In genomic region chr3:52213005-52213404, GRCh38 we compare ENCODE assay signal across 23 cellular contexts. TPM values are rescaled to one million over a fixed set of nuclear protein-coding genes. Genes with fewer than 3 reads are reported as not detected.
DNase-seq lines count a peak whose midpoint lies in the region; ATAC-seq, FAIRE-seq and TF ChIP-seq lines count a peak whose summit lies in the region.
"Had no signal": no experiment of that assay in that cellular context is flagged by ENCODE, and none has a peak within 500 bp of the region (broad histone marks: within the 10 kb centered on the region; RNA-seq: fewer than 3 reads in every experiment).

No MANE protein-coding gene starts in this region.

- H3K9me3 Mint-ChIP-seq in activated T-cell treated with anti-CD3 and anti-CD28 coated beads, Interleukin-2, amount 50 U/mL, for 24 hours, result no peaks in the 10 kb centered on the region
- no peaks in the 10 kb centered on the region for H3K9me3 Mint-ChIP-seq in activated naive CD4-positive, alpha-beta T cell treated with anti-CD3 and anti-CD28 coated beads for 36 hours
- H3K9me3 Mint-ChIP-seq: CD4-positive, alpha-beta T cell had no signal

- H3K79me2 ChIP-seq in K562 (ENCODE audit: control insufficient read depth, insufficient read depth, low read length) (no peaks in the 10 kb centered on the region), osteoblast (ENCODE audit: insufficient read depth, low read length) (no peaks in the 10 kb centered on the region)

- H4K20me1 ChIP-seq in IMR-90 (ENCODE audit: insufficient read depth, low read length) (peaks cover 10% of the 10 kb centered on the region), K562 (replicated peaks; ENCODE audit: control insufficient read depth, insufficient read depth, low read length) (no peaks in the 10 kb centered on the region), osteoblast (ENCODE audit: insufficient read depth, low read length) (peaks cover 3% of the 10 kb centered on the region)

- TF ChIP-seq CTCF in IMR-90 (conservative IDR thresholded peaks at IDR 0.05; ENCODE audit: low read depth, low read length) (no peak), K562 (IDR thresholded peaks at IDR 0.05 in 2 of 3, conservative IDR thresholded peaks at IDR 0.05 in 1 of 3; ENCODE audit: insufficient read depth in 2 of 3, low read depth in 1 of 3, low read length in 3 of 3) (no peak), osteoblast (IDR thresholded peaks at IDR 0.05; ENCODE audit: extremely low read depth, low read depth, low read length) (no peak), gastrocnemius medialis (IDR thresholded peaks at IDR 0.05 in 4 of 5, conservative IDR thresholded peaks at IDR 0.05 in 1 of 5) (no peak)

- H3K23ac ChIP-seq in IMR-90 (ENCODE audit: low read depth, low read length), result no peak overlapping the region

- in situ Hi-C loops in IMR-90 (cut with MboI; ENCODE audit: low sequenced_read_pairs), result no loop called here
- in situ Hi-C loops in K562 (cut with MboI), result no loop called here
- in situ Hi-C loops in gastrocnemius medialis (cut with MboI; ENCODE audit: low sequenced_read_pairs in 4 of 4), result no loop called here

- no peak overlapping the region for H3K27ac ChIP-seq in IMR-90 (ENCODE audit: insufficient read depth, low read length)
- H3K27ac ChIP-seq in K562 (ENCODE audit: extremely low read depth, low read depth, low read length), result no peak overlapping the region
- H3K27ac ChIP-seq in osteoblast (ENCODE audit: low read depth, low read length), result no peak overlapping the region
- no peak overlapping the region for H3K27ac ChIP-seq in gastrocnemius medialis
- H3K27ac ChIP-seq: 22Rv1, A549, C4-2B, GM23248 had no signal

- no peak overlapping the region for H3K9ac ChIP-seq in IMR-90 (ENCODE audit: low read depth, low read length)
- H3K9ac ChIP-seq in K562 (ENCODE audit: insufficient read depth in 1 of 2, low read depth in 2 of 2, low read length in 2 of 2), result no peak overlapping the region
- H3K9ac ChIP-seq: GM23248 had no signal

- H3K79me1 ChIP-seq in IMR-90 (ENCODE audit: low read depth in 1 of 2, low read length in 2 of 2), result peaks cover 2 to 18% of the 10 kb centered on the region in 2 experiments; a peak in 1 of 4 replicates

- no peak overlapping the region for H2BK15ac ChIP-seq in IMR-90 (ENCODE audit: low read depth, low read length)

- no peak overlapping the region for H3K4ac ChIP-seq in IMR-90 (ENCODE audit: low read depth, low read length)

- intact Hi-C loops in IMR-90 (cut with micrococcal nuclease), result no loop called here
- intact Hi-C loops in K562 (cut with micrococcal nuclease), result no loop called here
- intact Hi-C loops in activated naive CD4-positive, alpha-beta T cell treated with anti-CD3 and anti-CD28 coated beads for 36 hours (cut with micrococcal nuclease), result no loop called here
- intact Hi-C loops in gastrocnemius medialis (cut with DNase I; ENCODE audit: low total_unique reads), result no loop called here

- no peak for DNase-seq in activated T-cell treated with anti-CD3 and anti-CD28 coated beads, Interleukin-2, amount 50 U/mL, for 24 hours
- DNase-seq in activated T-cell treated with anti-CD3 and anti-CD28 coated beads, Interleukin-2, amount 50 U/mL, for 1 hour, result no peak
- DNase-seq in IMR-90, result no peak
- no peak for DNase-seq in K562 (ENCODE audit: extremely low read depth in 1 of 4, low spot score in 3 of 4)
- DNase-seq in osteoblast (ENCODE audit: insufficient read length, low spot score, missing footprints), result peak; percentile 27
- DNase-seq in activated naive CD4-positive, alpha-beta T cell treated with anti-CD3 and anti-CD28 coated beads for 36 hours, result no peak
- DNase-seq in gastrocnemius medialis, result no peak
- no peak for DNase-seq in NCI-H226
- DNase-seq: AML-193; CD4-positive, alpha-beta T cell; DMS153; DMS79; GDM1; GM23248 had no signal

- no peak for FAIRE-seq in K562 (lab: Jason Lieb, UNC)
- FAIRE-seq: A549, GM12892, GM18507 had no signal

- CTCF ChIA-PET in IMR-90 (lab: Yijun Ruan, JAX) (no interaction called here), K562 (lab: Yijun Ruan, JAX; ENCODE audit: low intra/inter-chr PET ratio) (no interaction called here)
- CTCF ChIA-PET in activated naive CD4-positive, alpha-beta T cell treated with anti-CD3 and anti-CD28 coated beads for 36 hours (lab: Charles Lee), result interaction anchor here (1.1 to 1.4 kb wide), 2 partner anchors 9 to 126 kb away, joined by 4 to 6 read pairs; no protein-coding TSS in a partner anchor

- H3K4me1 ChIP-seq in IMR-90 (ENCODE audit: control insufficient read depth, insufficient read depth, low read length) (peaks cover 10% of the 10 kb centered on the region), K562 (replicated peaks in 1 of 2; ENCODE audit: control insufficient read depth in 2 of 2, insufficient read depth in 2 of 2, low read length in 2 of 2) (peaks cover 6 to 12% of the 10 kb centered on the region in 2 experiments; a peak in 3 of 5 replicates), osteoblast (ENCODE audit: insufficient read depth, low read length) (peaks cover 9% of the 10 kb centered on the region), gastrocnemius medialis (peaks cover 14 to 22% of the 10 kb centered on the region in 2 donors)
- H3K4me1 ChIP-seq: HAP-1 had no signal

- H2AFZ ChIP-seq in IMR-90 (replicated peaks; ENCODE audit: low read length, poor library complexity), result no peak overlapping the region
- no peak overlapping the region for H2AFZ ChIP-seq in K562 (ENCODE audit: low read depth, low read length)
- H2AFZ ChIP-seq in osteoblast (ENCODE audit: low read length), result no peak overlapping the region
- H2AFZ ChIP-seq: GM23248 had no signal

- peak overlapping the region; percentile 63 for H3K27ac Mint-ChIP-seq in activated T-cell treated with anti-CD3 and anti-CD28 coated beads, Interleukin-2, amount 50 U/mL, for 24 hours
- no peak overlapping the region for H3K27ac Mint-ChIP-seq in activated naive CD4-positive, alpha-beta T cell treated with anti-CD3 and anti-CD28 coated beads for 36 hours

- H3K9me1 ChIP-seq in IMR-90 (ENCODE audit: insufficient read depth, low read length), result peaks cover 12% of the 10 kb centered on the region
- no peaks in the 10 kb centered on the region for H3K9me1 ChIP-seq in K562 (ENCODE audit: control insufficient read depth, insufficient read depth, low read length)

- ATAC-seq in IMR-90 (ENCODE audit: low read depth) (no peak), K562 (no peak), gastrocnemius medialis (no peak)
- ATAC-seq: A549 had no signal

- H2BK20ac ChIP-seq in IMR-90 (ENCODE audit: low read depth, low read length), result no peak overlapping the region

- BruUV-seq in IMR-90 (replicated peaks; lab: Mats Ljungman, UMichigan) (no TSS peak), K562 (replicated peaks; lab: Mats Ljungman, UMichigan) (no TSS peak)

- TF ChIP-seq EP300 in K562 (IDR thresholded peaks at IDR 0.05; ENCODE audit: low read length), result no peak

- H2AK5ac ChIP-seq in IMR-90 (ENCODE audit: low read depth, low read length), result no peak overlapping the region

- H3K9me3 ChIP-seq in IMR-90 (ENCODE audit: control insufficient read depth, insufficient read depth, low read length), result no peaks in the 10 kb centered on the region
- no peaks in the 10 kb centered on the region for H3K9me3 ChIP-seq in K562 (replicated peaks; ENCODE audit: control insufficient read depth, insufficient read depth, low read depth, low read length)
- H3K9me3 ChIP-seq in osteoblast (ENCODE audit: low read depth, low read length), result no peaks in the 10 kb centered on the region
- no peaks in the 10 kb centered on the region for H3K9me3 ChIP-seq in gastrocnemius medialis
- H3K9me3 ChIP-seq: A549, HAP-1 had no signal

- no peak overlapping the region for H3K18ac ChIP-seq in IMR-90 (ENCODE audit: low read depth, low read length)

- H3K36me3 ChIP-seq in IMR-90 (ENCODE audit: control insufficient read depth, insufficient read depth, low read length) (peaks cover 61% of the 10 kb centered on the region), K562 (ENCODE audit: control insufficient read depth, insufficient read depth, low read length) (peaks cover 69% of the 10 kb centered on the region), osteoblast (ENCODE audit: insufficient read depth, low read length) (peaks cover 73% of the 10 kb centered on the region), gastrocnemius medialis (peaks cover 5 to 75% of the 10 kb centered on the region in 2 donors)

- H4K91ac ChIP-seq in IMR-90 (ENCODE audit: insufficient read depth, low read depth, low read length), result no peak overlapping the region

- peaks cover 26% of the 10 kb centered on the region for H3K4me1 Mint-ChIP-seq in activated T-cell treated with anti-CD3 and anti-CD28 coated beads, Interleukin-2, amount 50 U/mL, for 24 hours (ENCODE audit: low read depth)
- peaks cover 19% of the 10 kb centered on the region for H3K4me1 Mint-ChIP-seq in activated naive CD4-positive, alpha-beta T cell treated with anti-CD3 and anti-CD28 coated beads for 36 hours (ENCODE audit: low read depth)

- no peak overlapping the region for H3K4me2 ChIP-seq in IMR-90 (ENCODE audit: low read depth, low read length)
- H3K4me2 ChIP-seq in K562 (ENCODE audit: insufficient read depth, low read length), result no peak overlapping the region
- no peak overlapping the region for H3K4me2 ChIP-seq in osteoblast (ENCODE audit: insufficient read depth, low read length)
- H3K4me2 ChIP-seq: A549 had no signal

- H4K5ac ChIP-seq in IMR-90 (ENCODE audit: low read depth, low read length), result no peak overlapping the region

- no peaks in the 10 kb centered on the region for H3K27me3 ChIP-seq in IMR-90 (ENCODE audit: control insufficient read depth, insufficient read depth, low read length)
- H3K27me3 ChIP-seq in K562 (ENCODE audit: control insufficient read depth in 2 of 2, insufficient read depth in 2 of 2, low read length in 2 of 2), result no peaks in the 10 kb centered on the region
- no peaks in the 10 kb centered on the region for H3K27me3 ChIP-seq in osteoblast (ENCODE audit: insufficient read depth, low read length)
- H3K27me3 ChIP-seq in gastrocnemius medialis, result no peaks in the 10 kb centered on the region

- H3K36me3 Mint-ChIP-seq in activated T-cell treated with anti-CD3 and anti-CD28 coated beads, Interleukin-2, amount 50 U/mL, for 24 hours (ENCODE audit: low read depth), result peaks cover 86% of the 10 kb centered on the region
- peaks cover 38% of the 10 kb centered on the region for H3K36me3 Mint-ChIP-seq in activated naive CD4-positive, alpha-beta T cell treated with anti-CD3 and anti-CD28 coated beads for 36 hours (ENCODE audit: low read depth)

- H2BK5ac ChIP-seq in IMR-90 (ENCODE audit: low read depth, low read length, poor library complexity, severe bottlenecking), result no peak overlapping the region

- peak overlapping the region; percentile 73 for H2AK9ac ChIP-seq in IMR-90 (replicated peaks; ENCODE audit: low read depth, low read length, poor library complexity)

- dilution Hi-C loops in IMR-90 (cut with HindIII; ENCODE audit: low sequenced_read_pairs, unreplicated experiment), result no loop called here

- no peak overlapping the region for H3K56ac ChIP-seq in IMR-90 (ENCODE audit: extremely low read depth, insufficient read depth, low read length)

- H3K27me3 Mint-ChIP-seq in activated T-cell treated with anti-CD3 and anti-CD28 coated beads, Interleukin-2, amount 50 U/mL, for 24 hours, result no peaks in the 10 kb centered on the region
- H3K27me3 Mint-ChIP-seq in activated naive CD4-positive, alpha-beta T cell treated with anti-CD3 and anti-CD28 coated beads for 36 hours (ENCODE audit: low read depth), result no peaks in the 10 kb centered on the region
- H3K27me3 Mint-ChIP-seq: CD4-positive, alpha-beta T cell had no signal

- no peak for TF ChIP-seq RAD21 in IMR-90 (IDR thresholded peaks at IDR 0.05; ENCODE audit: low read length)
- TF ChIP-seq RAD21 in K562 (CRISPR knock-in tag; conservative IDR thresholded peaks at IDR 0.05 in 1 of 2, IDR thresholded peaks at IDR 0.05 in 1 of 2), result no peak

- H3K14ac ChIP-seq in IMR-90 (replicated peaks; ENCODE audit: low read depth, low read length), result no peak overlapping the region

- no peak overlapping the region for H3K4me3 ChIP-seq in IMR-90 (ENCODE audit: insufficient read depth, low read depth, low read length)
- no peak overlapping the region for H3K4me3 ChIP-seq in K562
- H3K4me3 ChIP-seq in osteoblast (ENCODE audit: insufficient read depth, low read length), result no peak overlapping the region
- H3K4me3 ChIP-seq in gastrocnemius medialis, result no peak overlapping the region
- H3K4me3 ChIP-seq: A549, GM23248, HAP-1 had no signal

- POLR2A ChIA-PET in IMR-90 (lab: Charles Lee; ENCODE audit: unreplicated experiment) (no interaction called here), K562 (lab: Yijun Ruan, JAX) (interaction anchor here (0.6 kb wide), 1 partner anchor 230 kb away, joined by 3 read pairs; no protein-coding TSS in a partner anchor)

- WGBS in IMR-90 (ENCODE audit: extremely low coverage in 2 of 2, insufficient read length in 1 of 2), 2 experiments, result no CpG with 5 or more reads among the region's 8 CpGs
- 75% methylated on average over 8 of the region's 8 CpGs for WGBS in K562 (ENCODE audit: insufficient coverage, low coverage, missing lambda C conversion rate)

- no peak overlapping the region for H2BK120ac ChIP-seq in IMR-90 (ENCODE audit: low read depth, low read length)

- TF ChIP-seq POLR2A in IMR-90 (IDR thresholded peaks at IDR 0.05; ENCODE audit: low read depth, low read length), result no peak
- TF ChIP-seq POLR2A in K562 (conservative IDR thresholded peaks at IDR 0.05), result no peak
- TF ChIP-seq POLR2A in gastrocnemius medialis (IDR thresholded peaks at IDR 0.05), result no peak

- no peak overlapping the region for H3K4me3 Mint-ChIP-seq in activated T-cell treated with anti-CD3 and anti-CD28 coated beads, Interleukin-2, amount 50 U/mL, for 24 hours
- no peak overlapping the region for H3K4me3 Mint-ChIP-seq in activated naive CD4-positive, alpha-beta T cell treated with anti-CD3 and anti-CD28 coated beads for 36 hours
- H3K4me3 Mint-ChIP-seq: CD4-positive, alpha-beta T cell had no signal

- no peak overlapping the region for H4K8ac ChIP-seq in IMR-90 (ENCODE audit: low read depth in 2 of 2, low read length in 2 of 2)

RNA-seq across cellular contexts. Expression of gene TLR9, which starts 12.4 kb away (rescaled TPM):
- not detected in 2 replicates for total RNA-seq in IMR-90 (2012; rRNA removed)
- 0.03 TPM in 1 of 2 replicates, not detected in the other for polyA plus RNA-seq in IMR-90 (2012; rRNA removed)
- 0.01 TPM in 1 of 2 replicates, not detected in the other for polyA plus RNA-seq in IMR-90 (2012; cell fraction: cytosol; rRNA removed)
- 0.15 TPM in 2 replicates for polyA plus RNA-seq in IMR-90 (2012; cell fraction: nucleus; rRNA removed; ENCODE audit: low replicate concordance)
- not detected in 2 replicates for total RNA-seq in K562 (2011; cell fraction: chromatin; rRNA removed; ENCODE audit: low replicate concordance)
- 0.13 TPM in 1 of 2 replicates, not detected in the other for total RNA-seq in K562 (2011; cell fraction: nucleolus; rRNA removed)
- total RNA-seq in K562 (2011; cell fraction: nucleoplasm; rRNA removed), result 0.15 TPM in 1 of 2 replicates, not detected in the other
- total RNA-seq in K562 (2014; rRNA removed), result not detected in 2 replicates
- total RNA-seq in K562 (2014; rRNA removed; fragmentation: Illumina TruSeq; extraction: Trizol), result not detected in 2 replicates
- not detected in 2 replicates for total RNA-seq in K562 (2015; rRNA removed; fragmentation: Illumina TruSeq; extraction: Trizol)
- not detected in 2 replicates for total RNA-seq in K562 (2021)
- not detected in 2 replicates for polyA plus RNA-seq in K562 (2011; rRNA removed)
- polyA plus RNA-seq in K562 (2011; cell fraction: cytosol; rRNA removed), result not detected in 2 replicates
- 0.10 TPM in 1 of 2 replicates, not detected in the other for polyA plus RNA-seq in K562 (2011; cell fraction: nucleus; rRNA removed)
- 0.01 and 0.21 TPM in 2 replicates for polyA plus RNA-seq in K562 (2012)
- not detected in 2 replicates for polyA plus RNA-seq in K562 (2014; fragmentation: Illumina TruSeq; extraction: Trizol)
- polyA plus RNA-seq in K562 (2014; fragmentation: Nextera tagmentation; extraction: Ambion mirVana), result not detected
- not detected in 2 replicates for polyA plus RNA-seq in K562 (2014; rRNA removed)
- polyA minus RNA-seq in K562 (2011; rRNA and poly(A)+ RNA removed), result not detected in 2 replicates
- polyA minus RNA-seq in K562 (2011; cell fraction: cytosol; rRNA and poly(A)+ RNA removed), result not detected in 2 replicates
- not detected in 2 replicates for polyA minus RNA-seq in K562 (2011; cell fraction: nucleus; rRNA and poly(A)+ RNA removed)
- not detected in 2 replicates for total RNA-seq in osteoblast
- under 1 TPM; 0.62 to 0.89 TPM for total RNA-seq in activated naive CD4-positive, alpha-beta T cell treated with anti-CD3 and anti-CD28 coated beads for 36 hours
- under 1 TPM in 3 of 4 donors, not detected in 1; 0.07 to 0.41 (median 0.13) TPM for total RNA-seq in gastrocnemius medialis
- total RNA-seq: Daoy, GM23248, H4, HT-29 had no signal
- polyA plus RNA-seq: GM23248 had no signal

RNA-seq across cellular contexts. Expression of gene ALAS1, which starts 15.0 kb away (rescaled TPM):
- total RNA-seq in IMR-90 (2012; rRNA removed) (29.7 and 32.8 TPM in 2 replicates), K562 (2014; rRNA removed) (21.8 and 27.3 TPM in 2 replicates), K562 (2014; rRNA removed; fragmentation: Illumina TruSeq; extraction: Trizol) (22.7 and 23.8 TPM in 2 replicates), K562 (2015; rRNA removed; fragmentation: Illumina TruSeq; extraction: Trizol) (34.5 and 36.8 TPM in 2 replicates), K562 (2021) (24.3 and 27.6 TPM in 2 replicates), osteoblast (35.4 and 39.1 TPM in 2 replicates), gastrocnemius medialis (10 to 100 TPM; 61.0 to 99.8 (median 68.4) TPM)
- polyA plus RNA-seq in IMR-90 (2012; rRNA removed) (47.2 and 47.8 TPM in 2 replicates), K562 (2011; rRNA removed) (30.4 and 34.4 TPM in 2 replicates), K562 (2014; fragmentation: Illumina TruSeq; extraction: Trizol) (39.2 and 41.6 TPM in 2 replicates), K562 (2014; fragmentation: Nextera tagmentation; extraction: Ambion mirVana) (10 to 100 TPM; 37.8 to 49.5 TPM), K562 (2014; rRNA removed) (21.4 and 24.4 TPM in 2 replicates)
- polyA plus RNA-seq in IMR-90 (2012; cell fraction: cytosol; rRNA removed), result 34.1 and 38.0 TPM in 2 replicates
- polyA plus RNA-seq in IMR-90 (2012; cell fraction: nucleus; rRNA removed; ENCODE audit: low replicate concordance), result 38.1 and 45.9 TPM in 2 replicates
- 14.5 and 27.2 TPM in 2 replicates for total RNA-seq in K562 (2011; cell fraction: chromatin; rRNA removed; ENCODE audit: low replicate concordance)
- 14.3 and 26.5 TPM in 2 replicates for total RNA-seq in K562 (2011; cell fraction: nucleolus; rRNA removed)
- 13.9 and 14.0 TPM in 2 replicates for total RNA-seq in K562 (2011; cell fraction: nucleoplasm; rRNA removed)
- 35.6 and 59.5 TPM in 2 replicates for polyA plus RNA-seq in K562 (2011; cell fraction: cytosol; rRNA removed)
- 26.6 and 46.7 TPM in 2 replicates for polyA plus RNA-seq in K562 (2011; cell fraction: nucleus; rRNA removed)
- 28.0 and 35.8 TPM in 2 replicates for polyA plus RNA-seq in K562 (2012)
- 21.4 and 27.1 TPM in 2 replicates for polyA minus RNA-seq in K562 (2011; rRNA and poly(A)+ RNA removed)
- 20.3 and 25.5 TPM in 2 replicates for polyA minus RNA-seq in K562 (2011; cell fraction: cytosol; rRNA and poly(A)+ RNA removed)
- 9.0 and 9.6 TPM in 2 replicates for polyA minus RNA-seq in K562 (2011; cell fraction: nucleus; rRNA and poly(A)+ RNA removed)
- 10 to 100 TPM; 35.7 to 37.8 TPM for total RNA-seq in activated naive CD4-positive, alpha-beta T cell treated with anti-CD3 and anti-CD28 coated beads for 36 hours

RNA-seq across cellular contexts. Expression of gene TWF2, which starts 26.0 kb away (rescaled TPM):
- total RNA-seq in IMR-90 (2012; rRNA removed), result 105 and 111 TPM in 2 replicates
- polyA plus RNA-seq in IMR-90 (2012; rRNA removed), result 145 and 158 TPM in 2 replicates
- polyA plus RNA-seq in IMR-90 (2012; cell fraction: cytosol; rRNA removed), result 165 and 194 TPM in 2 replicates
- 62.0 and 123 TPM in 2 replicates for polyA plus RNA-seq in IMR-90 (2012; cell fraction: nucleus; rRNA removed; ENCODE audit: low replicate concordance)
- 4.4 and 12.4 TPM in 2 replicates for total RNA-seq in K562 (2011; cell fraction: chromatin; rRNA removed; ENCODE audit: low replicate concordance)
- total RNA-seq in K562 (2011; cell fraction: nucleolus; rRNA removed), result 15.1 and 18.7 TPM in 2 replicates
- 6.9 and 10.0 TPM in 2 replicates for total RNA-seq in K562 (2011; cell fraction: nucleoplasm; rRNA removed)
- total RNA-seq in K562 (2014; rRNA removed), result 49.1 and 56.9 TPM in 2 replicates
- 9.6 and 11.4 TPM in 2 replicates for total RNA-seq in K562 (2014; rRNA removed; fragmentation: Illumina TruSeq; extraction: Trizol)
- 26.8 and 27.0 TPM in 2 replicates for total RNA-seq in K562 (2015; rRNA removed; fragmentation: Illumina TruSeq; extraction: Trizol)
- 49.1 and 53.6 TPM in 2 replicates for total RNA-seq in K562 (2021)
- polyA plus RNA-seq in K562 (2011; rRNA removed), result 35.7 and 47.1 TPM in 2 replicates
- polyA plus RNA-seq in K562 (2011; cell fraction: cytosol; rRNA removed), result 68.9 and 112 TPM in 2 replicates
- polyA plus RNA-seq in K562 (2011; cell fraction: nucleus; rRNA removed), result 30.0 and 32.4 TPM in 2 replicates
- polyA plus RNA-seq in K562 (2012), result 38.0 and 90.9 TPM in 2 replicates
- polyA plus RNA-seq in K562 (2014; fragmentation: Illumina TruSeq; extraction: Trizol), result 29.7 and 43.9 TPM in 2 replicates
- 1 to 10 TPM in 1 of 2 experiments, under 1 TPM in 1; 0.11 to 1.7 TPM for polyA plus RNA-seq in K562 (2014; fragmentation: Nextera tagmentation; extraction: Ambion mirVana)
- polyA plus RNA-seq in K562 (2014; rRNA removed), result 59.4 and 61.9 TPM in 2 replicates
- 21.1 and 22.8 TPM in 2 replicates for polyA minus RNA-seq in K562 (2011; rRNA and poly(A)+ RNA removed)
- polyA minus RNA-seq in K562 (2011; cell fraction: cytosol; rRNA and poly(A)+ RNA removed), result 37.2 and 37.3 TPM in 2 replicates
- 6.6 and 9.1 TPM in 2 replicates for polyA minus RNA-seq in K562 (2011; cell fraction: nucleus; rRNA and poly(A)+ RNA removed)
- total RNA-seq in osteoblast, result 115 and 138 TPM in 2 replicates
- 10 to 100 TPM; 89.1 to 91.3 TPM for total RNA-seq in activated naive CD4-positive, alpha-beta T cell treated with anti-CD3 and anti-CD28 coated beads for 36 hours
- total RNA-seq in gastrocnemius medialis, result 100 to 1,000 TPM in 3 of 4 donors, 10 to 100 TPM in 1; 99.2 to 222 (median 168) TPM

RNA-seq across cellular contexts. Expression of gene PPM1M, which starts 32.6 kb away (rescaled TPM):
- total RNA-seq in IMR-90 (2012; rRNA removed) (12.2 and 13.1 TPM in 2 replicates), K562 (2014; rRNA removed) (4.4 and 4.5 TPM in 2 replicates), K562 (2014; rRNA removed; fragmentation: Illumina TruSeq; extraction: Trizol) (3.3 TPM in 2 replicates), K562 (2015; rRNA removed; fragmentation: Illumina TruSeq; extraction: Trizol) (2.0 and 2.8 TPM in 2 replicates), K562 (2021) (5.0 and 7.0 TPM in 2 replicates), osteoblast (23.9 and 28.2 TPM in 2 replicates), gastrocnemius medialis (1 to 10 TPM in 3 of 4 donors, under 1 TPM in 1; 0.97 to 5.2 (median 3.5) TPM)
- polyA plus RNA-seq in IMR-90 (2012; rRNA removed) (15.4 and 18.1 TPM in 2 replicates), K562 (2011; rRNA removed) (9.2 and 9.9 TPM in 2 replicates), K562 (2014; fragmentation: Illumina TruSeq; extraction: Trizol) (6.5 and 6.6 TPM in 2 replicates), K562 (2014; fragmentation: Nextera tagmentation; extraction: Ambion mirVana) (1 to 10 TPM; 1.4 to 1.5 TPM), K562 (2014; rRNA removed) (4.6 and 6.9 TPM in 2 replicates)
- polyA plus RNA-seq in IMR-90 (2012; cell fraction: cytosol; rRNA removed), result 12.1 and 14.9 TPM in 2 replicates
- polyA plus RNA-seq in IMR-90 (2012; cell fraction: nucleus; rRNA removed; ENCODE audit: low replicate concordance), result 51.7 and 53.1 TPM in 2 replicates
- total RNA-seq in K562 (2011; cell fraction: chromatin; rRNA removed; ENCODE audit: low replicate concordance), result 11.6 and 26.7 TPM in 2 replicates
- total RNA-seq in K562 (2011; cell fraction: nucleolus; rRNA removed), result 12.4 and 21.7 TPM in 2 replicates
- 15.0 and 16.4 TPM in 2 replicates for total RNA-seq in K562 (2011; cell fraction: nucleoplasm; rRNA removed)
- polyA plus RNA-seq in K562 (2011; cell fraction: cytosol; rRNA removed), result 9.0 and 11.2 TPM in 2 replicates
- polyA plus RNA-seq in K562 (2011; cell fraction: nucleus; rRNA removed), result 37.5 and 44.1 TPM in 2 replicates
- 5.9 and 21.1 TPM in 2 replicates for polyA plus RNA-seq in K562 (2012)
- 4.8 and 5.7 TPM in 2 replicates for polyA minus RNA-seq in K562 (2011; rRNA and poly(A)+ RNA removed)
- 2.2 and 2.7 TPM in 2 replicates for polyA minus RNA-seq in K562 (2011; cell fraction: cytosol; rRNA and poly(A)+ RNA removed)
- 6.2 and 7.9 TPM in 2 replicates for polyA minus RNA-seq in K562 (2011; cell fraction: nucleus; rRNA and poly(A)+ RNA removed)
- 100 to 1,000 TPM; 107 to 108 TPM for total RNA-seq in activated naive CD4-positive, alpha-beta T cell treated with anti-CD3 and anti-CD28 coated beads for 36 hours

RNA-seq across cellular contexts. Expression of gene POC1A, which starts 58.8 kb away (rescaled TPM):
- total RNA-seq in IMR-90 (2012; rRNA removed) (8.3 and 10.6 TPM in 2 replicates), K562 (2014; rRNA removed) (16.0 and 19.6 TPM in 2 replicates), K562 (2014; rRNA removed; fragmentation: Illumina TruSeq; extraction: Trizol) (7.5 and 8.5 TPM in 2 replicates), K562 (2015; rRNA removed; fragmentation: Illumina TruSeq; extraction: Trizol) (9.5 and 11.3 TPM in 2 replicates), K562 (2021) (15.9 and 17.4 TPM in 2 replicates), osteoblast (1.8 and 3.2 TPM in 2 replicates), gastrocnemius medialis (1 to 10 TPM in 1 of 4 donors, under 1 TPM in 3; 0.51 to 3.2 (median 0.81) TPM)
- polyA plus RNA-seq in IMR-90 (2012; rRNA removed) (11.5 TPM in 2 replicates), K562 (2011; rRNA removed) (15.2 and 16.6 TPM in 2 replicates), K562 (2014; fragmentation: Illumina TruSeq; extraction: Trizol) (17.5 and 19.6 TPM in 2 replicates), K562 (2014; fragmentation: Nextera tagmentation; extraction: Ambion mirVana) (1 to 10 TPM; 7.2 to 9.4 TPM), K562 (2014; rRNA removed) (12.1 and 17.3 TPM in 2 replicates)
- 9.0 and 9.3 TPM in 2 replicates for polyA plus RNA-seq in IMR-90 (2012; cell fraction: cytosol; rRNA removed)
- polyA plus RNA-seq in IMR-90 (2012; cell fraction: nucleus; rRNA removed; ENCODE audit: low replicate concordance), result 5.2 and 10.5 TPM in 2 replicates
- total RNA-seq in K562 (2011; cell fraction: chromatin; rRNA removed; ENCODE audit: low replicate concordance), result 17.1 and 37.8 TPM in 2 replicates
- total RNA-seq in K562 (2011; cell fraction: nucleolus; rRNA removed), result 20.3 and 28.8 TPM in 2 replicates
- 15.6 and 16.6 TPM in 2 replicates for total RNA-seq in K562 (2011; cell fraction: nucleoplasm; rRNA removed)
- 17.6 and 22.5 TPM in 2 replicates for polyA plus RNA-seq in K562 (2011; cell fraction: cytosol; rRNA removed)
- polyA plus RNA-seq in K562 (2011; cell fraction: nucleus; rRNA removed), result 16.6 and 21.0 TPM in 2 replicates
- polyA plus RNA-seq in K562 (2012), result 15.6 and 25.7 TPM in 2 replicates
- 10.6 and 17.7 TPM in 2 replicates for polyA minus RNA-seq in K562 (2011; rRNA and poly(A)+ RNA removed)
- 8.0 and 12.1 TPM in 2 replicates for polyA minus RNA-seq in K562 (2011; cell fraction: cytosol; rRNA and poly(A)+ RNA removed)
- 12.7 and 14.3 TPM in 2 replicates for polyA minus RNA-seq in K562 (2011; cell fraction: nucleus; rRNA and poly(A)+ RNA removed)
- total RNA-seq in activated naive CD4-positive, alpha-beta T cell treated with anti-CD3 and anti-CD28 coated beads for 36 hours, result 10 to 100 TPM; 32.3 to 32.7 TPM
